18 cellular contexts compared by ENCODE assay signal in the genomic region with DNA sequence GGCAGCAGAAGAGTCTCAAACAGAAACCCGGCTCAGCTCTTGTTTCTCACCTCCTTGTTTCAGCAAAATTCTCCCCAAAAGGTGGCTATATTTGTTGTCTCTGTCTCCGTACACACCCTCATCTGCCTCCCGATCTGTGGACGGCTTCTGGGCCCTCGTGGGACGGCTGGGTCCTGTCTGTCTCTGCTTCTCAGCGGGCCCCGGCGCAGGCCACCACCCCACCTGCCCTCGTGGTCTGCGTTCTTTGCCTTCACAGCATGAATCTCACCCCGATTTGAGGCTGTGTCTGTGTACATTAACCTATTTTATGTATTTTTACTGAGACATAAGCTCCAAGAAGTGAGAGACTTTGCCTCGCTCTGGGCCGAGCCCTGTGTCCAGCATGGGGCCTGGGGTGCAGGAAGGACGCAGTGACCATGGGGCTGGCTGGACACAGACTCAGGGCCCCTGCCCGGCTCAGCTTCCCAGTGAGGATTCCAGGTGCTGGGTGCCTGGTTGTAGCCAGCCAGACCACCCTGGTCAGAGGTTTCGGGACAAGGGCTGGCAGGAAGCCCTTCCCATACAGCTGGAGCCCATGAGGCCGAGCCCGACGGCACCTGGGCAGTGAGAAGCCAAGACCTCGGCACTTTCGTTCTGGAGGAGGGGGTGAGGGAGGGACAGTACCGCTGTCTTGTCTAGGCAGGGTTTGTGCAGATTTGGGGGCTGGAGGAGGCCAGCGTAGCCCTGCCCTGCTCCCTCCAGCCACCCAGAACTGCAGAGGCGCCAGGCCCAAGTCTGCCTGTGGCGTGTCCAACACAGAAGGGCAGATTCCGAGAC.
"Had no signal": no experiment of that assay in that cellular context is flagged by ENCODE, and none has a peak within 500 bp of the region (broad histone marks: within the 10 kb centered on the region; RNA-seq: fewer than 3 reads in every experiment).

No MANE protein-coding gene starts in this region.

- H3K9me3 ChIP-seq: neutrophil, tibial artery had no signal

- H3K36me3 Mint-ChIP-seq: activated CD4-positive, alpha-beta memory T cell treated with anti-CD3 and anti-CD28 coated beads for 36 hours; activated naive CD8-positive, alpha-beta T cell treated with anti-CD3 and anti-CD28 coated beads for 36 hours had no signal

- H3K9me3 Mint-ChIP-seq: activated CD4-positive, alpha-beta memory T cell treated with anti-CD3 and anti-CD28 coated beads for 36 hours; activated naive CD8-positive, alpha-beta T cell treated with anti-CD3 and anti-CD28 coated beads for 36 hours; activated T-helper 1 cell treated with anti-CD3 and anti-CD28 coated beads, Interleukin-12 subunit alpha, Interleukin-12 subunit beta, Interleukin-2, Interleukin-4 antibody, amounts not matched to agents 30 ng/mL and 10 ng/mL and 1 ng/mL, durations not matched to agents 14 hours and 24 hours and 36 hours; T-helper 2 cell treated with Interferon-gamma antibody and Interleukin-4, amounts not matched to agents 5 μg/mL and 100 μg/mL, for 36 hours had no signal

- H3K79me2 ChIP-seq: parathyroid adenoma had no signal

- H3K27ac ChIP-seq: cardiac muscle cell, neutrophil, parathyroid adenoma, tibial artery had no signal

- H3K9ac ChIP-seq: parathyroid adenoma had no signal

- H3K4me3 Mint-ChIP-seq: activated CD4-positive, alpha-beta memory T cell treated with anti-CD3 and anti-CD28 coated beads for 36 hours; activated naive CD8-positive, alpha-beta T cell treated with anti-CD3 and anti-CD28 coated beads for 36 hours; activated T-helper 1 cell treated with anti-CD3 and anti-CD28 coated beads, Interleukin-12 subunit alpha, Interleukin-12 subunit beta, Interleukin-2, Interleukin-4 antibody, amounts not matched to agents 30 ng/mL and 10 ng/mL and 1 ng/mL, durations not matched to agents 14 hours and 24 hours and 36 hours; T-helper 2 cell treated with Interferon-gamma antibody and Interleukin-4, amounts not matched to agents 5 μg/mL and 100 μg/mL, for 36 hours had no signal

- DNase-seq: activated CD4-positive, alpha-beta memory T cell treated with anti-CD3 and anti-CD28 coated beads for 36 hours; activated gamma-delta T cell treated with Interleukin-2 at 50 U/mL for 16 hours; activated naive CD8-positive, alpha-beta T cell treated with anti-CD3 and anti-CD28 coated beads for 36 hours; activated T-cell treated with anti-CD3 and anti-CD28 coated beads for 4 hours; amniotic stem cell; dermis blood vessel endothelial cell; effector memory CD4-positive, alpha-beta T cell; mammary epithelial cell; stimulated activated CD8-positive, alpha-beta memory T cell treated with anti-CD3 and anti-CD28 coated beads, Interleukin-4, amount 100 ng/mL, for 48 hours; stimulated activated naive CD4-positive, alpha-beta T cell treated with Interleukin-2 at 50 U/mL for 16 hours; substantia nigra; SW 1271; tibial artery had no signal

- H3K4me3 ChIP-seq: cardiac muscle cell, tibial artery had no signal

- H3K36me3 ChIP-seq: cardiac muscle cell, tibial artery had no signal

- H3K27ac Mint-ChIP-seq: activated CD4-positive, alpha-beta memory T cell treated with anti-CD3 and anti-CD28 coated beads for 36 hours; activated naive CD8-positive, alpha-beta T cell treated with anti-CD3 and anti-CD28 coated beads for 36 hours; activated T-helper 1 cell treated with anti-CD3 and anti-CD28 coated beads, Interleukin-12 subunit alpha, Interleukin-12 subunit beta, Interleukin-2, Interleukin-4 antibody, amounts not matched to agents 30 ng/mL and 10 ng/mL and 1 ng/mL, durations not matched to agents 14 hours and 24 hours and 36 hours; T-helper 2 cell treated with Interferon-gamma antibody and Interleukin-4, amounts not matched to agents 5 μg/mL and 100 μg/mL, for 36 hours had no signal
